3 cellular contexts compared by ENCODE assay signal in the genomic region with DNA sequence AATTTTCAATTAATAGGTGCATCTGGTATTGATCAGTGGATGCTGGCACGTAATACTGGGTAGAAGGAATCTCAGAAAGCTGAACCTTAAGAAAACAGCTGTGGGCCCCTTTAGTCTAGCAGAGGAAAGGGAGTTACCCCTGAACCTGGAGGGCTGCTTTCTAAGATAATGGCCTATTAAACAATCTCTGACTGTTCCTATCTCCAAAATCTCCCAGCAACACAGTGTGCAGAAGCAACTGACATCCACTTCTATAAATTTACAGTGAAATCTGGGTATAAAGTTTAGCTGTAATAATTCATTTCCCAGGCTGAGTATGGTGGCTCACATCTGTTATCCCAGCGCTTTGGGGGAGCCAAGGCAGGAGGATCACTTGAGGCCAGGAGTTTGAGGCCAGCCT.
A peak's percentile ranks its signal among the peaks of the same experiment; 100 is the strongest.
TF ChIP-seq lines count a peak whose summit lies in the region.

No MANE protein-coding gene starts in this region.

TF ChIP-seq in SK-N-SH, 30 proteins besides CTCF, POLR2A, EP300 and RAD21:
- peak; percentile 49; the same call in 1 of the 2 replicates for TF ChIP-seq GATA2 (CRISPR knock-in tag; IDR thresholded peaks at IDR 0.05)
- no peak for TF ChIP-seq NFIC (IDR thresholded peaks at IDR 0.05; ENCODE audit: borderline replicate concordance)
TF ChIP-seq in SK-N-SH: peak in this region for 1.

TF ChIP-seq in SK-N-SH treated with all-trans-retinoic acid at 6 μM for 48 hours, 23 proteins besides CTCF, POLR2A, EP300 and RAD21:
- no peak for TF ChIP-seq GLIS3 (CRISPR knock-in tag; IDR thresholded peaks at IDR 0.05)
- TF ChIP-seq RARB (CRISPR knock-in tag; IDR thresholded peaks at IDR 0.05), result no peak
- TF ChIP-seq, protein P1, sequence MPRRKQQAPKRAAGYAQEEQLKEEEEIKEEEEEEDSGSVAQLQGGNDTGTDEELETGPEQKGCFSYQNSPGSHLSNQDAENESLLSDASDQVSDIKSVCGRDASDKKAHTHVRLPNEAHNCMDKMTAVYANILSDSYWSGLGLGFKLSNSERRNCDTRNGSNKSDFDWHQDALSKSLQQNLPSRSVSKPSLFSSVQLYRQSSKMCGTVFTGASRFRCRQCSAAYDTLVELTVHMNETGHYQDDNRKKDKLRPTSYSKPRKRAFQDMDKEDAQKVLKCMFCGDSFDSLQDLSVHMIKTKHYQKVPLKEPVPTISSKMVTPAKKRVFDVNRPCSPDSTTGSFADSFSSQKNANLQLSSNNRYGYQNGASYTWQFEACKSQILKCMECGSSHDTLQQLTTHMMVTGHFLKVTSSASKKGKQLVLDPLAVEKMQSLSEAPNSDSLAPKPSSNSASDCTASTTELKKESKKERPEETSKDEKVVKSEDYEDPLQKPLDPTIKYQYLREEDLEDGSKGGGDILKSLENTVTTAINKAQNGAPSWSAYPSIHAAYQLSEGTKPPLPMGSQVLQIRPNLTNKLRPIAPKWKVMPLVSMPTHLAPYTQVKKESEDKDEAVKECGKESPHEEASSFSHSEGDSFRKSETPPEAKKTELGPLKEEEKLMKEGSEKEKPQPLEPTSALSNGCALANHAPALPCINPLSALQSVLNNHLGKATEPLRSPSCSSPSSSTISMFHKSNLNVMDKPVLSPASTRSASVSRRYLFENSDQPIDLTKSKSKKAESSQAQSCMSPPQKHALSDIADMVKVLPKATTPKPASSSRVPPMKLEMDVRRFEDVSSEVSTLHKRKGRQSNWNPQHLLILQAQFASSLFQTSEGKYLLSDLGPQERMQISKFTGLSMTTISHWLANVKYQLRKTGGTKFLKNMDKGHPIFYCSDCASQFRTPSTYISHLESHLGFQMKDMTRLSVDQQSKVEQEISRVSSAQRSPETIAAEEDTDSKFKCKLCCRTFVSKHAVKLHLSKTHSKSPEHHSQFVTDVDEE (CRISPR knock-in tag; IDR thresholded peaks at IDR 0.05), result no peak

TF ChIP-seq in K562, 482 proteins besides CTCF, POLR2A, EP300 and RAD21:
- TF ChIP-seq TGIF2 (CRISPR knock-in tag; IDR thresholded peaks at IDR 0.05), result no peak
- TF ChIP-seq ZNF584 (CRISPR knock-in tag; IDR thresholded peaks at IDR 0.05; ENCODE audit: low read depth), result no peak
- TF ChIP-seq, protein P2, sequence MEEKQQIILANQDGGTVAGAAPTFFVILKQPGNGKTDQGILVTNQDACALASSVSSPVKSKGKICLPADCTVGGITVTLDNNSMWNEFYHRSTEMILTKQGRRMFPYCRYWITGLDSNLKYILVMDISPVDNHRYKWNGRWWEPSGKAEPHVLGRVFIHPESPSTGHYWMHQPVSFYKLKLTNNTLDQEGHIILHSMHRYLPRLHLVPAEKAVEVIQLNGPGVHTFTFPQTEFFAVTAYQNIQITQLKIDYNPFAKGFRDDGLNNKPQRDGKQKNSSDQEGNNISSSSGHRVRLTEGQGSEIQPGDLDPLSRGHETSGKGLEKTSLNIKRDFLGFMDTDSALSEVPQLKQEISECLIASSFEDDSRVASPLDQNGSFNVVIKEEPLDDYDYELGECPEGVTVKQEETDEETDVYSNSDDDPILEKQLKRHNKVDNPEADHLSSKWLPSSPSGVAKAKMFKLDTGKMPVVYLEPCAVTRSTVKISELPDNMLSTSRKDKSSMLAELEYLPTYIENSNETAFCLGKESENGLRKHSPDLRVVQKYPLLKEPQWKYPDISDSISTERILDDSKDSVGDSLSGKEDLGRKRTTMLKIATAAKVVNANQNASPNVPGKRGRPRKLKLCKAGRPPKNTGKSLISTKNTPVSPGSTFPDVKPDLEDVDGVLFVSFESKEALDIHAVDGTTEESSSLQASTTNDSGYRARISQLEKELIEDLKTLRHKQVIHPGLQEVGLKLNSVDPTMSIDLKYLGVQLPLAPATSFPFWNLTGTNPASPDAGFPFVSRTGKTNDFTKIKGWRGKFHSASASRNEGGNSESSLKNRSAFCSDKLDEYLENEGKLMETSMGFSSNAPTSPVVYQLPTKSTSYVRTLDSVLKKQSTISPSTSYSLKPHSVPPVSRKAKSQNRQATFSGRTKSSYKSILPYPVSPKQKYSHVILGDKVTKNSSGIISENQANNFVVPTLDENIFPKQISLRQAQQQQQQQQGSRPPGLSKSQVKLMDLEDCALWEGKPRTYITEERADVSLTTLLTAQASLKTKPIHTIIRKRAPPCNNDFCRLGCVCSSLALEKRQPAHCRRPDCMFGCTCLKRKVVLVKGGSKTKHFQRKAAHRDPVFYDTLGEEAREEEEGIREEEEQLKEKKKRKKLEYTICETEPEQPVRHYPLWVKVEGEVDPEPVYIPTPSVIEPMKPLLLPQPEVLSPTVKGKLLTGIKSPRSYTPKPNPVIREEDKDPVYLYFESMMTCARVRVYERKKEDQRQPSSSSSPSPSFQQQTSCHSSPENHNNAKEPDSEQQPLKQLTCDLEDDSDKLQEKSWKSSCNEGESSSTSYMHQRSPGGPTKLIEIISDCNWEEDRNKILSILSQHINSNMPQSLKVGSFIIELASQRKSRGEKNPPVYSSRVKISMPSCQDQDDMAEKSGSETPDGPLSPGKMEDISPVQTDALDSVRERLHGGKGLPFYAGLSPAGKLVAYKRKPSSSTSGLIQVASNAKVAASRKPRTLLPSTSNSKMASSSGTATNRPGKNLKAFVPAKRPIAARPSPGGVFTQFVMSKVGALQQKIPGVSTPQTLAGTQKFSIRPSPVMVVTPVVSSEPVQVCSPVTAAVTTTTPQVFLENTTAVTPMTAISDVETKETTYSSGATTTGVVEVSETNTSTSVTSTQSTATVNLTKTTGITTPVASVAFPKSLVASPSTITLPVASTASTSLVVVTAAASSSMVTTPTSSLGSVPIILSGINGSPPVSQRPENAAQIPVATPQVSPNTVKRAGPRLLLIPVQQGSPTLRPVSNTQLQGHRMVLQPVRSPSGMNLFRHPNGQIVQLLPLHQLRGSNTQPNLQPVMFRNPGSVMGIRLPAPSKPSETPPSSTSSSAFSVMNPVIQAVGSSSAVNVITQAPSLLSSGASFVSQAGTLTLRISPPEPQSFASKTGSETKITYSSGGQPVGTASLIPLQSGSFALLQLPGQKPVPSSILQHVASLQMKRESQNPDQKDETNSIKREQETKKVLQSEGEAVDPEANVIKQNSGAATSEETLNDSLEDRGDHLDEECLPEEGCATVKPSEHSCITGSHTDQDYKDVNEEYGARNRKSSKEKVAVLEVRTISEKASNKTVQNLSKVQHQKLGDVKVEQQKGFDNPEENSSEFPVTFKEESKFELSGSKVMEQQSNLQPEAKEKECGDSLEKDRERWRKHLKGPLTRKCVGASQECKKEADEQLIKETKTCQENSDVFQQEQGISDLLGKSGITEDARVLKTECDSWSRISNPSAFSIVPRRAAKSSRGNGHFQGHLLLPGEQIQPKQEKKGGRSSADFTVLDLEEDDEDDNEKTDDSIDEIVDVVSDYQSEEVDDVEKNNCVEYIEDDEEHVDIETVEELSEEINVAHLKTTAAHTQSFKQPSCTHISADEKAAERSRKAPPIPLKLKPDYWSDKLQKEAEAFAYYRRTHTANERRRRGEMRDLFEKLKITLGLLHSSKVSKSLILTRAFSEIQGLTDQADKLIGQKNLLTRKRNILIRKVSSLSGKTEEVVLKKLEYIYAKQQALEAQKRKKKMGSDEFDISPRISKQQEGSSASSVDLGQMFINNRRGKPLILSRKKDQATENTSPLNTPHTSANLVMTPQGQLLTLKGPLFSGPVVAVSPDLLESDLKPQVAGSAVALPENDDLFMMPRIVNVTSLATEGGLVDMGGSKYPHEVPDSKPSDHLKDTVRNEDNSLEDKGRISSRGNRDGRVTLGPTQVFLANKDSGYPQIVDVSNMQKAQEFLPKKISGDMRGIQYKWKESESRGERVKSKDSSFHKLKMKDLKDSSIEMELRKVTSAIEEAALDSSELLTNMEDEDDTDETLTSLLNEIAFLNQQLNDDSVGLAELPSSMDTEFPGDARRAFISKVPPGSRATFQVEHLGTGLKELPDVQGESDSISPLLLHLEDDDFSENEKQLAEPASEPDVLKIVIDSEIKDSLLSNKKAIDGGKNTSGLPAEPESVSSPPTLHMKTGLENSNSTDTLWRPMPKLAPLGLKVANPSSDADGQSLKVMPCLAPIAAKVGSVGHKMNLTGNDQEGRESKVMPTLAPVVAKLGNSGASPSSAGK (IDR thresholded peaks at IDR 0.05), result no peak
- TF ChIP-seq NONO (IDR thresholded peaks at IDR 0.05; ENCODE audit: low read depth in 2 of 2, low read length in 1 of 2), result no peak
- no peak for TF ChIP-seq RBM22 (IDR thresholded peaks at IDR 0.05; ENCODE audit: low read depth, low read length, poor library complexity, severe bottlenecking)
- no peak for TF ChIP-seq SIRT6 (IDR thresholded peaks at IDR 0.05; ENCODE audit: low read depth, low read length)
- TF ChIP-seq, protein P3, sequence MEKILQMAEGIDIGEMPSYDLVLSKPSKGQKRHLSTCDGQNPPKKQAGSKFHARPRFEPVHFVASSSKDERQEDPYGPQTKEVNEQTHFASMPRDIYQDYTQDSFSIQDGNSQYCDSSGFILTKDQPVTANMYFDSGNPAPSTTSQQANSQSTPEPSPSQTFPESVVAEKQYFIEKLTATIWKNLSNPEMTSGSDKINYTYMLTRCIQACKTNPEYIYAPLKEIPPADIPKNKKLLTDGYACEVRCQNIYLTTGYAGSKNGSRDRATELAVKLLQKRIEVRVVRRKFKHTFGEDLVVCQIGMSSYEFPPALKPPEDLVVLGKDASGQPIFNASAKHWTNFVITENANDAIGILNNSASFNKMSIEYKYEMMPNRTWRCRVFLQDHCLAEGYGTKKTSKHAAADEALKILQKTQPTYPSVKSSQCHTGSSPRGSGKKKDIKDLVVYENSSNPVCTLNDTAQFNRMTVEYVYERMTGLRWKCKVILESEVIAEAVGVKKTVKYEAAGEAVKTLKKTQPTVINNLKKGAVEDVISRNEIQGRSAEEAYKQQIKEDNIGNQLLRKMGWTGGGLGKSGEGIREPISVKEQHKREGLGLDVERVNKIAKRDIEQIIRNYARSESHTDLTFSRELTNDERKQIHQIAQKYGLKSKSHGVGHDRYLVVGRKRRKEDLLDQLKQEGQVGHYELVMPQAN (IDR thresholded peaks at IDR 0.05; ENCODE audit: borderline replicate concordance), result no peak
- no peak for TF ChIP-seq C11orf30 (IDR thresholded peaks at IDR 0.05; ENCODE audit: low read depth)
- TF ChIP-seq ARHGAP35 (IDR thresholded peaks at IDR 0.05; ENCODE audit: partially characterized antibody), result no peak
- TF ChIP-seq CBFA2T3 (IDR thresholded peaks at IDR 0.05), result peak; percentile 44
- 0 out of 4 replicates have a peak, but pooled peaks have one; percentile 24 to 26 for TF ChIP-seq KDM1A (IDR thresholded peaks at IDR 0.05)
- TF ChIP-seq ZNF695 (CRISPR knock-in tag; IDR thresholded peaks at IDR 0.05), result no peak
- no peak for TF ChIP-seq PTTG1 (tag; IDR thresholded peaks at IDR 0.05; ENCODE audit: low read depth)
